ENCODE assay signal across 19 cellular contexts in the genomic region with DNA sequence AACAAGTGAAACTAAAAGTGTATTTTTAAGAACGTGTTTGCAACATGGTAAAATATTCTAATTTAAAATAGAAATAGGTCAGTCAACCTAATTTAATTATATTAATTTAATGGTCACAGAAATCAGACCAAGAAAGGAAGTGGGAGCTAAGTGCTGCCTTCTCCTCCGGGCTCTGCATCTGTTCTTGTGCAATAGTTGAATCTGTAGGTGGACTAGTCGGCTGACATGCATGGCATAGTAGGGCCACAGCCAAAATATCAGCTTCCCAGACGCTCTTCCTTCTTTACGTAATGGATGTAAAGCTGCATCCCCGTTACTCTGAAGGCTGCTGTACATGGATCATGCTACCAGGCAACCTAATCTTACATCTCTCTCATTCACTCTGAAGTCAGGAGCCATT. TPM values are rescaled to one million over a fixed set of nuclear protein-coding genes. Genes with fewer than 3 reads are reported as not detected.
DNase-seq lines count a peak whose midpoint lies in the region; ATAC-seq, FAIRE-seq and TF ChIP-seq lines count a peak whose summit lies in the region.
"Had no signal": no experiment of that assay in that cellular context is flagged by ENCODE, and none has a peak within 500 bp of the region (broad histone marks: within the 10 kb centered on the region; RNA-seq: fewer than 3 reads in every experiment).

No MANE protein-coding gene starts in this region.

- TF ChIP-seq CTCF in SK-N-SH (IDR thresholded peaks at IDR 0.05) (no peak), breast epithelium (IDR thresholded peaks at IDR 0.05) (no peak), thoracic aorta (IDR thresholded peaks at IDR 0.05) (no peak), D721Med (IDR thresholded peaks at IDR 0.05; ENCODE audit: insufficient read depth, missing control alignments) (no peak)

- no peak for ATAC-seq in SK-N-SH treated with all-trans-retinoic acid at 6 μM for 48 hours
- no peak for ATAC-seq in thoracic aorta (ENCODE audit: insufficient number of reproducible peaks, low FRiP score, low read depth)
- ATAC-seq: left colon had no signal

- peaks cover 76% of the 10 kb centered on the region for H3K79me2 ChIP-seq in SK-N-SH (ENCODE audit: insufficient read depth)

- DNase-seq in SK-N-SH (no peak), breast epithelium (ENCODE audit: low spot score in 2 of 2) (no peak), iris pigment epithelial cell (ENCODE audit: low read depth) (peak; percentile 59), thoracic aorta (ENCODE audit: low spot score) (no peak), iPS-NIHi11 (ENCODE audit: low spot score) (no peak), cerebellar nuclear complex (lab: John Stamatoyannopoulos, UW) (no peak), D721Med (ENCODE audit: insufficient read length, low spot score) (no peak)
- DNase-seq: 8988T; activated CD4-positive, alpha-beta T cell treated with anti-CD3 and anti-CD28 coated beads for 1 hour; DMS79; left colon; NCI-H1694; SIG-M5; stimulated activated CD4-positive, alpha-beta T cell treated with anti-CD3 and anti-CD28 coated beads, Interleukin-2, amount 100 ng/mL, for 24 hours; T-helper 9 cell had no signal

- H3K36me3 ChIP-seq in SK-N-SH (replicated peaks in 1 of 2; ENCODE audit: control insufficient read depth in 1 of 2, insufficient read depth in 2 of 2, low read length in 1 of 2) (no peaks in the 10 kb centered on the region), breast epithelium (no peaks in the 10 kb centered on the region), thoracic aorta (no peaks in the 10 kb centered on the region)
- H3K36me3 ChIP-seq: prostate gland had no signal

- H3K4me1 ChIP-seq in SK-N-SH (ENCODE audit: control insufficient read depth in 1 of 2, insufficient read depth in 2 of 2, low read depth in 1 of 2, low read length in 1 of 2) (peaks cover 13 to 44% of the 10 kb centered on the region in 2 experiments; a peak in 3 of 4 replicates), breast epithelium (peaks cover 11 to 15% of the 10 kb centered on the region in 2 donors), thoracic aorta (ENCODE audit: control insufficient read depth in 1 of 2, low read depth in 2 of 2) (peaks cover 59 to 89% of the 10 kb centered on the region in 2 donors)
- H3K4me1 ChIP-seq: prostate gland had no signal

- 57% methylated on average over 6 of the region's 6 CpGs for WGBS in SK-N-SH (ENCODE audit: low lambda C conversion rate)

- H4K20me1 ChIP-seq in SK-N-SH (ENCODE audit: insufficient read depth): no peaks in the 10 kb centered on the region

- intact Hi-C loops in breast epithelium (cut with DNase I; ENCODE audit: low total_unique reads): no loop called here

- H3K27me3 ChIP-seq in SK-N-SH (ENCODE audit: insufficient read depth): no peaks in the 10 kb centered on the region
- H3K27me3 ChIP-seq in breast epithelium: no peaks in the 10 kb centered on the region
- H3K27me3 ChIP-seq in thoracic aorta (replicated peaks; ENCODE audit: insufficient read depth): peaks cover 5% of the 10 kb centered on the region
- H3K27me3 ChIP-seq: hepatocyte had no signal

- FAIRE-seq in D721Med (lab: Jason Lieb, UNC): no peak

- no peaks in the 10 kb centered on the region for H3K9me3 ChIP-seq in SK-N-SH
- no peaks in the 10 kb centered on the region for H3K9me3 ChIP-seq in breast epithelium
- no peaks in the 10 kb centered on the region for H3K9me3 ChIP-seq in thoracic aorta
- H3K9me3 ChIP-seq: prostate gland had no signal

- H3K27ac ChIP-seq in SK-N-SH (ENCODE audit: low read depth in 2 of 2, low read length in 1 of 2) (peak overlapping the region; percentile 36 to 52), breast epithelium (peak overlapping the region; percentile 6 to 44), thoracic aorta (peak overlapping the region; percentile 65 to 72)
- H3K27ac ChIP-seq: C4-2B, hepatocyte, prostate gland had no signal

- H3F3A ChIP-seq in SK-N-SH (replicated peaks; ENCODE audit: insufficient read depth): peaks cover 24% of the 10 kb centered on the region

- H3K9me2 ChIP-seq in SK-N-SH: no peaks in the 10 kb centered on the region

- CTCF ChIA-PET in SK-N-SH (lab: Yijun Ruan, JAX): interaction anchor here (0.8 to 1.8 kb wide), 4 partner anchors 11 to 151 kb away, joined by 3 to 6 read pairs (median 3); no protein-coding TSS in a partner anchor

- H3K4me3 ChIP-seq in SK-N-SH (ENCODE audit: low read depth in 2 of 2, low read length in 1 of 2) (no peak overlapping the region), breast epithelium (no peak overlapping the region), thoracic aorta (peak overlapping the region; percentile 13)
- H3K4me3 ChIP-seq: hepatocyte, prostate gland had no signal

- no peak for TF ChIP-seq POLR2A in breast epithelium (IDR thresholded peaks at IDR 0.05)

- peak overlapping the region; percentile 60; the same call in 1 of the 2 replicates for H3K4me2 ChIP-seq in SK-N-SH
- H3K4me2 ChIP-seq: hepatocyte had no signal

- TF ChIP-seq RAD21 in SK-N-SH (IDR thresholded peaks at IDR 0.05; ENCODE audit: low read length): no peak

- no peak overlapping the region for H3K9ac ChIP-seq in SK-N-SH

- 0 out of 2 replicates have a peak overlapping the region, but pooled peaks have one; percentile 25 for H2AFZ ChIP-seq in SK-N-SH (ENCODE audit: low read depth)
- H2AFZ ChIP-seq: hepatocyte had no signal

- TF ChIP-seq EP300 in SK-N-SH (IDR thresholded peaks at IDR 0.05; ENCODE audit: borderline replicate concordance in 1 of 2, low read depth in 1 of 2, low read length in 1 of 2): no peak

- POLR2A ChIA-PET in SK-N-SH (lab: Yijun Ruan, JAX): no interaction called here

TF ChIP-seq in SK-N-SH, 30 proteins besides CTCF, POLR2A, EP300 and RAD21 (continues in another document):
- TF ChIP-seq SMC3 (IDR thresholded peaks at IDR 0.05; ENCODE audit: low read depth, low read length): no peak
- TF ChIP-seq NFIC (IDR thresholded peaks at IDR 0.05; ENCODE audit: borderline replicate concordance): no peak
- no peak for TF ChIP-seq CHD2 (IDR thresholded peaks at IDR 0.05; ENCODE audit: low read length, partially characterized antibody)
- TF ChIP-seq FOSL2 (IDR thresholded peaks at IDR 0.05; ENCODE audit: borderline replicate concordance, low read depth): no peak
- TF ChIP-seq, protein P1, sequence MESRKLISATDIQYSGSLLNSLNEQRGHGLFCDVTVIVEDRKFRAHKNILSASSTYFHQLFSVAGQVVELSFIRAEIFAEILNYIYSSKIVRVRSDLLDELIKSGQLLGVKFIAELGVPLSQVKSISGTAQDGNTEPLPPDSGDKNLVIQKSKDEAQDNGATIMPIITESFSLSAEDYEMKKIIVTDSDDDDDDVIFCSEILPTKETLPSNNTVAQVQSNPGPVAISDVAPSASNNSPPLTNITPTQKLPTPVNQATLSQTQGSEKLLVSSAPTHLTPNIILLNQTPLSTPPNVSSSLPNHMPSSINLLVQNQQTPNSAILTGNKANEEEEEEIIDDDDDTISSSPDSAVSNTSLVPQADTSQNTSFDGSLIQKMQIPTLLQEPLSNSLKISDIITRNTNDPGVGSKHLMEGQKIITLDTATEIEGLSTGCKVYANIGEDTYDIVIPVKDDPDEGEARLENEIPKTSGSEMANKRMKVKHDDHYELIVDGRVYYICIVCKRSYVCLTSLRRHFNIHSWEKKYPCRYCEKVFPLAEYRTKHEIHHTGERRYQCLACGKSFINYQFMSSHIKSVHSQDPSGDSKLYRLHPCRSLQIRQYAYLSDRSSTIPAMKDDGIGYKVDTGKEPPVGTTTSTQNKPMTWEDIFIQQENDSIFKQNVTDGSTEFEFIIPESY (IDR thresholded peaks at IDR 0.05; ENCODE audit: borderline replicate concordance, low read depth): no peak
- TF ChIP-seq GATA2 (CRISPR knock-in tag; IDR thresholded peaks at IDR 0.05): no peak
- TF ChIP-seq EZH2phosphoT487 (IDR thresholded peaks at IDR 0.05; ENCODE audit: borderline replicate concordance, low read depth): no peak
- no peak for TF ChIP-seq POLR2AphosphoS5 (IDR thresholded peaks at IDR 0.05; ENCODE audit: low read depth, low read length)
- TF ChIP-seq MEF2A (IDR thresholded peaks at IDR 0.05; ENCODE audit: borderline replicate concordance, low read depth): no peak

TF ChIP-seq in SK-N-SH treated with all-trans-retinoic acid at 6 μM for 48 hours, 23 proteins besides CTCF, POLR2A, EP300 and RAD21 (continues in another document):
- TF ChIP-seq PPARA (CRISPR knock-in tag; IDR thresholded peaks at IDR 0.05; ENCODE audit: borderline replicate concordance) (no peak), ARNTL (CRISPR knock-in tag; IDR thresholded peaks at IDR 0.05; ENCODE audit: borderline replicate concordance, low read depth) (no peak), TOX (CRISPR knock-in tag; IDR thresholded peaks at IDR 0.05; ENCODE audit: borderline replicate concordance) (no peak)
- TF ChIP-seq, protein P2, sequence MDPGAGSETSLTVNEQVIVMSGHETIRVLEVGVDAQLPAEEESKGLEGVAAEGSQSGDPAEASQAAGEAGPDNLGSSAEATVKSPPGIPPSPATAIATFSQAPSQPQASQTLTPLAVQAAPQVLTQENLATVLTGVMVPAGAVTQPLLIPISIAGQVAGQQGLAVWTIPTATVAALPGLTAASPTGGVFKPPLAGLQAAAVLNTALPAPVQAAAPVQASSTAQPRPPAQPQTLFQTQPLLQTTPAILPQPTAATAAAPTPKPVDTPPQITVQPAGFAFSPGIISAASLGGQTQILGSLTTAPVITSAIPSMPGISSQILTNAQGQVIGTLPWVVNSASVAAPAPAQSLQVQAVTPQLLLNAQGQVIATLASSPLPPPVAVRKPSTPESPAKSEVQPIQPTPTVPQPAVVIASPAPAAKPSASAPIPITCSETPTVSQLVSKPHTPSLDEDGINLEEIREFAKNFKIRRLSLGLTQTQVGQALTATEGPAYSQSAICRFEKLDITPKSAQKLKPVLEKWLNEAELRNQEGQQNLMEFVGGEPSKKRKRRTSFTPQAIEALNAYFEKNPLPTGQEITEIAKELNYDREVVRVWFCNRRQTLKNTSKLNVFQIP (CRISPR knock-in tag; IDR thresholded peaks at IDR 0.05; ENCODE audit: borderline replicate concordance, low read depth): no peak

RNA-seq across cellular contexts. Expression of a gene that starts 47.3 kb away (rescaled TPM):
- polyA plus RNA-seq in SK-N-SH (2012; rRNA removed): 28.2 and 30.3 TPM in 2 replicates
- 28.1 and 32.5 TPM in 2 replicates for polyA plus RNA-seq in SK-N-SH (2012; cell fraction: cytosol; rRNA removed)
- 48.2 and 61.1 TPM in 2 replicates for polyA plus RNA-seq in SK-N-SH (2012; cell fraction: nucleus; rRNA removed)
- 1,000 to 10,000 TPM in 1 of 3 donors, 100 to 1,000 TPM in 2; 118 to 1,008 (median 370) TPM for total RNA-seq in breast epithelium
- 100 to 1,000 TPM; 505 to 852 TPM for total RNA-seq in thoracic aorta

RNA-seq across cellular contexts. Expression of a gene that starts 47.4 kb away (rescaled TPM):
- 61.1 and 137 TPM in 2 replicates for polyA plus RNA-seq in SK-N-SH (2012; rRNA removed)
- 42.5 and 60.6 TPM in 2 replicates for polyA plus RNA-seq in SK-N-SH (2012; cell fraction: cytosol; rRNA removed)
- 103 and 166 TPM in 2 replicates for polyA plus RNA-seq in SK-N-SH (2012; cell fraction: nucleus; rRNA removed)
- total RNA-seq in breast epithelium: 100 to 1,000 TPM; 107 to 841 (median 307) TPM
- total RNA-seq in thoracic aorta: 1,000 to 10,000 TPM in 1 of 2 donors, 100 to 1,000 TPM in 1; 999 to 1,135 TPM
